ENCODE assay signal across 21 cellular contexts in genomic region chr1:238589843-238590435, GRCh38.
DNase-seq lines count a peak whose midpoint lies in the region; ATAC-seq and TF ChIP-seq lines count a peak whose summit lies in the region.
"Had no signal": no experiment of that assay in that cellular context is flagged by ENCODE, and none has a peak within 500 bp of the region (broad histone marks: within the 10 kb centered on the region; RNA-seq: fewer than 3 reads in every experiment).

No MANE protein-coding gene starts in this region.

- ATAC-seq in body of pancreas (no peak), GM21723 (IDR thresholded peaks at IDR 0.05; ENCODE audit: unreplicated experiment) (no peak)
- ATAC-seq: heart right ventricle, pancreas, sciatic nerve had no signal

- intact Hi-C loops in body of pancreas (cut with DNase I) = no loop called here

- TF ChIP-seq CTCF in smooth muscle cell (IDR thresholded peaks at IDR 0.05; ENCODE audit: borderline replicate concordance, insufficient read depth, poor library complexity, severe bottlenecking) (no peak), body of pancreas (IDR thresholded peaks at IDR 0.05) (no peak)

- H3K36me3 ChIP-seq in SK-N-MC (ENCODE audit: insufficient read depth, low read length) = no peaks in the 10 kb centered on the region
- H3K36me3 ChIP-seq in smooth muscle cell (ENCODE audit: low read depth) = no peaks in the 10 kb centered on the region
- no peaks in the 10 kb centered on the region for H3K36me3 ChIP-seq in body of pancreas (replicated peaks in 1 of 2; ENCODE audit: insufficient read depth in 1 of 2, low read depth in 2 of 2)
- H3K36me3 ChIP-seq: ascending aorta, heart right ventricle, pancreas, Peyer's patch, vagina had no signal

- no peak overlapping the region for H2AFZ ChIP-seq in smooth muscle cell (ENCODE audit: low read depth)

- H3F3A ChIP-seq in smooth muscle cell (ENCODE audit: low read depth) = no peaks in the 10 kb centered on the region

- no peaks in the 10 kb centered on the region for H3K4me1 ChIP-seq in smooth muscle cell (ENCODE audit: low read depth)
- no peaks in the 10 kb centered on the region for H3K4me1 ChIP-seq in body of pancreas
- H3K4me1 ChIP-seq: ascending aorta, heart right ventricle, pancreas, Peyer's patch, vagina had no signal

- H3K27ac ChIP-seq in SK-N-MC = peak overlapping the region; percentile 35
- no peak overlapping the region for H3K27ac ChIP-seq in smooth muscle cell (ENCODE audit: low read depth)
- H3K27ac ChIP-seq in body of pancreas = no peak overlapping the region
- H3K27ac ChIP-seq: ascending aorta, heart right ventricle, pancreas, Peyer's patch, vagina had no signal

- no peaks in the 10 kb centered on the region for H4K20me1 ChIP-seq in smooth muscle cell (ENCODE audit: low read depth)

- TF ChIP-seq POLR2A in body of pancreas (IDR thresholded peaks at IDR 0.05) = no peak

- no peak overlapping the region for H3K4me2 ChIP-seq in smooth muscle cell

- H3K9me3 ChIP-seq in SK-N-MC (ENCODE audit: low read depth, low read length) (no peaks in the 10 kb centered on the region), smooth muscle cell (replicated peaks; ENCODE audit: low read depth) (no peaks in the 10 kb centered on the region), body of pancreas (no peaks in the 10 kb centered on the region)
- H3K9me3 ChIP-seq: ascending aorta, heart right ventricle, pancreas, Peyer's patch, vagina had no signal

- no peaks in the 10 kb centered on the region for H3K79me2 ChIP-seq in smooth muscle cell (ENCODE audit: low read depth)

- H3K27me3 ChIP-seq in smooth muscle cell (ENCODE audit: low read depth) (no peaks in the 10 kb centered on the region), body of pancreas (no peaks in the 10 kb centered on the region)
- H3K27me3 ChIP-seq: ascending aorta, heart right ventricle, pancreas, Peyer's patch, vagina had no signal

- DNase-seq in ELR (ENCODE audit: low read depth) (peak; percentile 63), SK-N-MC (ENCODE audit: low read depth, low spot score) (no peak), fibroblast of peridontal ligament (ENCODE audit: extremely low read depth) (peak; percentile 99), smooth muscle cell of the brain vasculature (ENCODE audit: low read depth, low spot score) (peak; percentile 72), smooth muscle cell (lab: John Stamatoyannopoulos, UW; ENCODE audit: unreplicated experiment) (no peak), body of pancreas (no peak)
- DNase-seq: activated CD4-positive, alpha-beta T cell treated with anti-CD3 and anti-CD28 coated beads, Interleukin-2, amount 50 U/mL, for 1 hour; activated naive CD4-positive, alpha-beta T cell treated with Interleukin-2 at 50 U/mL for 16 hours; C1 segment of cervical spinal cord; cortex of kidney; heart right ventricle; NCI-H146; NCI-H82; pancreas; Peyer's patch; SW 1271 had no signal

- H3K4me3 ChIP-seq in SK-N-MC (0 out of 2 replicates have a peak overlapping the region, but pooled peaks have one; percentile 16), smooth muscle cell (no peak overlapping the region), body of pancreas (no peak overlapping the region)
- H3K4me3 ChIP-seq: ascending aorta, heart right ventricle, lung, pancreas, Peyer's patch, vagina had no signal

- 72% methylated on average over 9 of the region's 9 CpGs for WGBS in smooth muscle cell (ENCODE audit: low lambda C conversion rate)
- WGBS in body of pancreas, 2 donors = 78 to 79% methylated on average over 9 of the region's 9 CpGs

- no peak overlapping the region for H3K9ac ChIP-seq in SK-N-MC (ENCODE audit: insufficient read length)
- no peak overlapping the region for H3K9ac ChIP-seq in smooth muscle cell (ENCODE audit: low read depth)

Comparison
In these comparisons a context has a peak if more than half of its experiments do, and no peak if none do; other contexts are left out.
1. DNase-seq: peak in ELR (single experiment), fibroblast of peridontal ligament (single experiment) and smooth muscle cell of the brain vasculature (single experiment); none in SK-N-MC (single experiment), smooth muscle cell (single experiment) and body of pancreas (0 of 4).